In the genomic region with DNA sequence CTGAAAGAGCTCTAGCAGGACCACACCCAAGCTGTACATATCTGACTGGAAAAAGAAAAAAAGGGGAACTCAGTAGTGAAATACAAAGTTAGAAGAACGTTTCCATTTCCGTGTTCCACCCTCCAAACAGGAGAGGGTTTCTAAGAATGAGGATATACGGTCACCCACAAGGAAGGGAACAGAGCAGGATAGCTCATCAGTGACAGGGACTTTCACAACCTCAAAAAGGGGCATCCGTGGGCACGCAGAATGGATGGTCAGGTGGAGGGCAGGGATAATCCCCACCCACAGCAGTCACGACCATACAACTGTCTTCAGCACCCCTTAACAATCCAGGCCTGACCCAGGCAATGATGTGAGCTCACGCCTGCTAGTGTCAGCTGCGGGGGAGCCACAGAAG, we compare ENCODE assay signal across 9 cellular contexts. TPM values are rescaled to one million over a fixed set of nuclear protein-coding genes. Genes with fewer than 3 reads are reported as not detected.
DNase-seq lines count a peak whose midpoint lies in the region; ATAC-seq and TF ChIP-seq lines count a peak whose summit lies in the region.
"Had no signal": no experiment of that assay in that cellular context is flagged by ENCODE, and none has a peak within 500 bp of the region (broad histone marks: within the 10 kb centered on the region; RNA-seq: fewer than 3 reads in every experiment).

No MANE protein-coding gene starts in this region.

- peaks cover 24 to 26% (median 25%) of the 10 kb centered on the region in 3 donors for H3K4me1 Mint-ChIP-seq in T-cell

- H2AFZ ChIP-seq in Karpas-422 (ENCODE audit: low read length), result no peak overlapping the region
- H2AFZ ChIP-seq in MM.1S (ENCODE audit: low read length), result no peak overlapping the region

- H3K79me2 ChIP-seq in Karpas-422 (ENCODE audit: low read length), result peaks cover 5% of the 10 kb centered on the region
- H3K79me2 ChIP-seq in MM.1S (ENCODE audit: low read length), result peaks cover 14% of the 10 kb centered on the region

- H3K27me3 ChIP-seq in heart left ventricle (no peaks in the 10 kb centered on the region), BE2C (no peaks in the 10 kb centered on the region), Karpas-422 (ENCODE audit: low read length) (no peaks in the 10 kb centered on the region), MM.1S (replicated peaks; ENCODE audit: insufficient read depth, low read length) (no peaks in the 10 kb centered on the region)

- 76 to 83% (median 81%) methylated on average over 8 of the region's 8 CpGs for WGBS in heart left ventricle, 4 donors

- peak overlapping the region in 2 of 3 donors; percentile 9 to 76 for H3K4me3 Mint-ChIP-seq in T-cell

- H3K36me3 ChIP-seq in heart left ventricle, result peaks cover 0 to 99% (median 84%) of the 10 kb centered on the region in 9 donors
- H3K36me3 ChIP-seq in BE2C, result peaks cover 87% of the 10 kb centered on the region
- peaks cover 59% of the 10 kb centered on the region for H3K36me3 ChIP-seq in Karpas-422 (ENCODE audit: insufficient read depth, low read length)
- peaks cover 24% of the 10 kb centered on the region; the same call in 1 of the 2 replicates for H3K36me3 ChIP-seq in MM.1S (replicated peaks; ENCODE audit: insufficient read depth, low read length)

- H3K9ac ChIP-seq in Karpas-422 (ENCODE audit: low read length) (no peak overlapping the region), MM.1S (ENCODE audit: low read length) (no peak overlapping the region)

- 0 out of 2 replicates have a peak, but pooled peaks cover 3% of the 10 kb centered on the region for H3F3A ChIP-seq in MM.1S (ENCODE audit: insufficient read depth, low read length)

- ATAC-seq in HG02610 (IDR thresholded peaks at IDR 0.05; ENCODE audit: unreplicated experiment) (peak; percentile 37), T-cell (replicated peaks in 1 of 4) (no peak), heart left ventricle (peak in 3 of 4 donors; percentile 45 to 56 (median 51))

- POLR2A ChIA-PET in T-cell (lab: Charles Lee), result interaction anchor here in 1 of 2 donors (0.5 kb wide), 2 partner anchors 27 to 250 kb away, joined by 3 to 6 read pairs; no protein-coding TSS in a partner anchor

- CTCF ChIA-PET in T-cell (lab: Charles Lee), result interaction anchor here (0.6 to 2.4 kb wide), 4 partner anchors 18 to 1530 kb away, joined by 3 to 8 read pairs (median 5); a partner anchor contains a TSS

- peak overlapping the region; percentile 93 for H3K27ac Mint-ChIP-seq in T-cell

- TF ChIP-seq CTCF in heart left ventricle (IDR thresholded peaks at IDR 0.05) (no peak), BE2C (IDR thresholded peaks at IDR 0.05; ENCODE audit: low read depth, low read length) (no peak), MM.1S (IDR thresholded peaks at IDR 0.05; ENCODE audit: low read length) (no peak)

- peaks cover 0 to 37% (median 9%) of the 10 kb centered on the region in 12 donors for H3K4me1 ChIP-seq in heart left ventricle
- no peaks in the 10 kb centered on the region for H3K4me1 ChIP-seq in BE2C
- no peaks in the 10 kb centered on the region for H3K4me1 ChIP-seq in Karpas-422 (ENCODE audit: low read length)
- no peaks in the 10 kb centered on the region for H3K4me1 ChIP-seq in MM.1S (ENCODE audit: low read length)

- peaks cover 47% of the 10 kb centered on the region for H3K36me3 Mint-ChIP-seq in T-cell

- H4K20me1 ChIP-seq in Karpas-422 (ENCODE audit: insufficient read depth, low read depth, low read length), result peaks cover 20% of the 10 kb centered on the region
- H4K20me1 ChIP-seq in MM.1S (ENCODE audit: insufficient read depth, low read length), result no peaks in the 10 kb centered on the region

- H3K9me2 ChIP-seq in Karpas-422 (replicated peaks; ENCODE audit: insufficient read depth, low read length), result no peaks in the 10 kb centered on the region
- H3K9me2 ChIP-seq in MM.1S (replicated peaks; ENCODE audit: insufficient read depth, low read length), result no peaks in the 10 kb centered on the region

- H3K4me2 ChIP-seq in Karpas-422 (ENCODE audit: low read depth, low read length, poor library complexity, severe bottlenecking), result no peak overlapping the region
- H3K4me2 ChIP-seq in MM.1S (ENCODE audit: low read depth, low read length), result no peak overlapping the region

- TF ChIP-seq POLR2A in heart left ventricle (IDR thresholded peaks at IDR 0.05), result no peak

- peak overlapping the region in 9 of 12 donors; percentile 16 to 58 (median 38) for H3K4me3 ChIP-seq in heart left ventricle
- H3K4me3 ChIP-seq in skin epidermis, result peak overlapping the region in 2 of 7 experiments; percentile 21 to 28
- H3K4me3 ChIP-seq in BE2C (ENCODE audit: low read depth, low read length), result no peak overlapping the region
- no peak overlapping the region for H3K4me3 ChIP-seq in Karpas-422 (ENCODE audit: low read length)
- no peak overlapping the region for H3K4me3 ChIP-seq in MM.1S (ENCODE audit: low read length)

- H3K9me3 Mint-ChIP-seq in T-cell, result no peaks in the 10 kb centered on the region

- H3K27ac ChIP-seq in heart left ventricle, result peak overlapping the region in 11 of 12 donors; percentile 29 to 93 (median 66)
- H3K27ac ChIP-seq in skin epidermis, result peak overlapping the region in 18 of 21 experiments; percentile 18 to 86 (median 70)
- H3K27ac ChIP-seq in Karpas-422 (ENCODE audit: low read length), result no peak overlapping the region
- no peak overlapping the region for H3K27ac ChIP-seq in MM.1S (ENCODE audit: low read length)

- DNase-seq in T-cell, result peak in 1 of 34 experiments; percentile 1
- DNase-seq in heart left ventricle, result no peak
- DNase-seq in BE2C, result no peak
- no peak for DNase-seq in Karpas-422
- DNase-seq in MM.1S, result no peak
- DNase-seq in NCI-H1694 treated with DMSO at 0.1 percent for 48 hours (lab: John Stamatoyannopoulos, UW), result no peak

- H3K9me3 ChIP-seq in heart left ventricle, result no peaks in the 10 kb centered on the region
- no peaks in the 10 kb centered on the region for H3K9me3 ChIP-seq in BE2C
- H3K9me3 ChIP-seq in Karpas-422 (ENCODE audit: low read length), result no peaks in the 10 kb centered on the region
- H3K9me3 ChIP-seq in MM.1S (replicated peaks; ENCODE audit: insufficient read depth, low read length), result no peaks in the 10 kb centered on the region

- H3K27me3 Mint-ChIP-seq in T-cell, result no peaks in the 10 kb centered on the region

- intact Hi-C loops in heart left ventricle (cut with DNase I), result no loop called here

RNA-seq across cellular contexts. Expression of a gene that starts 4.3 kb away (rescaled TPM):
- total RNA-seq in T-cell (not detected), heart left ventricle (under 1 TPM in 2 of 9 donors, not detected in 7; 0.25 to 0.28 TPM)
- under 1 TPM in 1 of 2 donors, not detected in 1; 0.19 TPM for polyA plus RNA-seq in heart left ventricle
- polyA plus RNA-seq in BE2C (2012; ENCODE audit: insufficient read depth, insufficient read length, low read depth), result 1.5 TPM
- total RNA-seq in Karpas-422 (2014; rRNA removed; shearing (Covaris generic); ENCODE audit: low replicate concordance), result 0.22 and 0.71 TPM in 2 replicates

RNA-seq across cellular contexts. Expression of a gene that starts 17.8 kb away (rescaled TPM):
- total RNA-seq in T-cell (10 to 100 TPM in 3 of 5 donors, 1 to 10 TPM in 2; 7.8 to 17.4 (median 14.1) TPM), heart left ventricle (100 to 1,000 TPM in 1 of 9 donors, 10 to 100 TPM in 8; 40.5 to 105 (median 51.1) TPM)
- polyA plus RNA-seq in heart left ventricle, result 10 to 100 TPM; 25.0 to 72.3 TPM
- 159 TPM for polyA plus RNA-seq in BE2C (2012; ENCODE audit: insufficient read depth, insufficient read length, low read depth)
- 97.2 and 106 TPM in 2 replicates for total RNA-seq in Karpas-422 (2014; rRNA removed; shearing (Covaris generic); ENCODE audit: low replicate concordance)

RNA-seq across cellular contexts. Expression of a gene that starts 18.1 kb away (rescaled TPM):
- total RNA-seq in T-cell, result 10 to 100 TPM; 13.5 to 21.0 (median 20.0) TPM
- 10 to 100 TPM in 1 of 9 donors, 1 to 10 TPM in 8; 4.4 to 10.5 (median 7.0) TPM for total RNA-seq in heart left ventricle
- 1 to 10 TPM; 2.4 to 3.5 TPM for polyA plus RNA-seq in heart left ventricle
- 11.5 TPM for polyA plus RNA-seq in BE2C (2012; ENCODE audit: insufficient read depth, insufficient read length, low read depth)
- 30.3 and 32.0 TPM in 2 replicates for total RNA-seq in Karpas-422 (2014; rRNA removed; shearing (Covaris generic); ENCODE audit: low replicate concordance)

RNA-seq across cellular contexts. Expression of a gene that starts 32.1 kb away (rescaled TPM):
- 10 to 100 TPM; 55.8 to 82.6 (median 69.9) TPM for total RNA-seq in T-cell
- 100 to 1,000 TPM in 2 of 9 donors, 10 to 100 TPM in 7; 48.9 to 152 (median 58.5) TPM for total RNA-seq in heart left ventricle
- polyA plus RNA-seq in heart left ventricle, result 10 to 100 TPM; 27.3 to 34.5 TPM
- polyA plus RNA-seq in BE2C (2012; ENCODE audit: insufficient read depth, insufficient read length, low read depth), result 116 TPM
- 258 and 273 TPM in 2 replicates for total RNA-seq in Karpas-422 (2014; rRNA removed; shearing (Covaris generic); ENCODE audit: low replicate concordance)

RNA-seq across cellular contexts. Expression of a gene that starts 56.4 kb away (rescaled TPM):
- total RNA-seq in T-cell, result under 1 TPM in 3 of 5 donors, not detected in 2; 0.56 to 0.90 (median 0.65) TPM
- total RNA-seq in heart left ventricle, result under 1 TPM in 1 of 9 donors, not detected in 8; 0.80 TPM
- polyA plus RNA-seq in heart left ventricle, result under 1 TPM in 1 of 2 donors, not detected in 1; 0.03 TPM
- polyA plus RNA-seq in BE2C (2012; ENCODE audit: insufficient read depth, insufficient read length, low read depth), result not detected
- total RNA-seq in Karpas-422 (2014; rRNA removed; shearing (Covaris generic); ENCODE audit: low replicate concordance), result 3.4 TPM in 1 of 2 replicates, not detected in the other
- total RNA-seq: HT1080 had no signal

Comparison
In these comparisons a context has a peak if more than half of its experiments do, and no peak if none do; other contexts are left out.
1. ATAC-seq: peak in HG02610 (single experiment) and heart left ventricle (3 of 4); none in T-cell (0 of 4).
2. H3K27ac ChIP-seq: peak in heart left ventricle (11 of 12) and skin epidermis (18 of 21); none in Karpas-422 (single experiment) and MM.1S (single experiment).
3. H3K4me3 ChIP-seq: peak in heart left ventricle (9 of 12); none in BE2C (single experiment), Karpas-422 (single experiment) and MM.1S (single experiment).